ENCODE assay signal across 27 cellular contexts in the genomic region with DNA sequence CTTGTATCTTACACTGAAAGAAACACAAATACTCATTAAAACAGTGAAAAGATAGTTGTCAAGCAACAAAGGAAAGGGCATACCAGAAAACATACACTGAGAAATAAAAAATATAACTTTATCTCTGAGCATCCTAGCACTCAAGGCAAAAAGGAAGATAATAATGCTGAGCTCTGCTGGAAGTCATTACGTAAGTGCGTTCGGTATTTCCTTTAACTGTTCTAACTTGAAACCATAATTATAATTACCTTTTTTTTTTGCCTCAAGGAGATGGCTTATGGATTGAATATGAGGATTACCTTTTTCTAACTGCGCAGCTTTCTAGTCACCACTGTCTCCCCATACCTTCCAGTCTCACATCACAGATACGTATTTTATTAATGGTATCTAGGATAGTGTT.
DNase-seq lines count a peak whose midpoint lies in the region; ATAC-seq, FAIRE-seq and TF ChIP-seq lines count a peak whose summit lies in the region.
"Had no signal": no experiment of that assay in that cellular context is flagged by ENCODE, and none has a peak within 500 bp of the region (broad histone marks: within the 10 kb centered on the region; RNA-seq: fewer than 3 reads in every experiment).

No MANE protein-coding gene starts in this region.

- H3K9me3 ChIP-seq in adipocyte (ENCODE audit: control insufficient read depth, low read length) (no peaks in the 10 kb centered on the region), left lung (no peaks in the 10 kb centered on the region)
- H3K9me3 ChIP-seq: BLaER1 treated with 17β-estradiol and CSF1 and Interleukin-3, amounts not matched to agents 10 nM and 100 nM; Caco-2; SK-N-SH; upper lobe of left lung had no signal

- no peak for TF ChIP-seq CTCF in fibroblast of pulmonary artery (IDR thresholded peaks at IDR 0.05; ENCODE audit: low read length, missing control alignments)
- no peak for TF ChIP-seq CTCF in nephron (IDR thresholded peaks at IDR 0.05; ENCODE audit: unreplicated experiment in 3 of 3)
- TF ChIP-seq CTCF in left lung (IDR thresholded peaks at IDR 0.05) = no peak

- DNase-seq in Daoy (ENCODE audit: low read depth) = peak; percentile 12
- DNase-seq in adipocyte (ENCODE audit: low read depth) = peak; percentile 65
- DNase-seq in fibroblast of pulmonary artery (ENCODE audit: low read depth) = peak; percentile 68
- no peak for DNase-seq in left lung
- DNase-seq in AG20443 (ENCODE audit: low spot score) = no peak
- DNase-seq in NCI-H187 treated with DMSO at 0.1 percent for 48 hours (lab: John Stamatoyannopoulos, UW) = no peak
- no peak for DNase-seq in HTR-8/SVneo (ENCODE audit: insufficient read length, low spot score)
- DNase-seq: ACHN; activated CD4-positive, alpha-beta T cell treated with anti-CD3 and anti-CD28 coated beads, Interleukin-2, amount 10 ng/mL, durations not matched to agents 7 days and 5 days; activated CD8-positive, alpha-beta memory T cell treated with anti-CD3 and anti-CD28 coated beads, Interleukin-2, amount 10 ng/mL, durations not matched to agents 7 days and 5 days; Caco-2; DND-41; NCI-H1105 treated with DMSO at 0.1 percent for 48 hours; NCI-H2081 treated with DMSO at 0.1 percent for 48 hours; NCI-H524; occipital lobe; SK-N-SH; stimulated activated CD4-positive, alpha-beta T cell treated with anti-CD3 and anti-CD28 coated beads, Interleukin-15, amount 100 ng/mL, for 24 hours; upper lobe of left lung had no signal

- no peaks in the 10 kb centered on the region for H3K4me1 Mint-ChIP-seq in nephron
- H3K4me1 Mint-ChIP-seq: activated CD4-positive, alpha-beta T cell treated with anti-CD3 and anti-CD28 coated beads, Interleukin-2, amount 10 ng/mL, durations not matched to agents 7 days and 5 days; activated CD8-positive, alpha-beta memory T cell treated with anti-CD3 and anti-CD28 coated beads, Interleukin-2, amount 10 ng/mL, durations not matched to agents 7 days and 5 days had no signal

- H3K27me3 ChIP-seq in adipocyte (replicated peaks; ENCODE audit: control insufficient read depth, insufficient read depth, low read length) (no peaks in the 10 kb centered on the region), left lung (peaks cover 0 to 2% of the 10 kb centered on the region in 2 donors)
- H3K27me3 ChIP-seq: BLaER1 treated with 17β-estradiol and CSF1 and Interleukin-3, amounts not matched to agents 10 nM and 100 nM; upper lobe of left lung had no signal

- no peak for FAIRE-seq in HTR-8/SVneo (lab: Jason Lieb, UNC)
- FAIRE-seq: GM12892 had no signal

- no peaks in the 10 kb centered on the region for H3K27me3 Mint-ChIP-seq in nephron (ENCODE audit: low read depth)

- H3K4me3 ChIP-seq in adipocyte (ENCODE audit: low read length) (no peak overlapping the region), fibroblast of pulmonary artery (replicated peaks; ENCODE audit: low read depth, low read length) (no peak overlapping the region), left lung (no peak overlapping the region)
- H3K4me3 ChIP-seq: BLaER1 treated with 17β-estradiol and CSF1 and Interleukin-3, amounts not matched to agents 10 nM and 100 nM; lung; upper lobe of left lung had no signal

- no peak overlapping the region for H3K27ac ChIP-seq in left lung
- H3K27ac ChIP-seq: BLaER1 treated with 17β-estradiol and CSF1 and Interleukin-3, amounts not matched to agents 10 nM and 100 nM; upper lobe of left lung; VCaP had no signal

- H3K27ac Mint-ChIP-seq in nephron = peak overlapping the region in 2 of 3 experiments; percentile 32 to 50
- H3K27ac Mint-ChIP-seq: activated CD4-positive, alpha-beta T cell treated with anti-CD3 and anti-CD28 coated beads, Interleukin-2, amount 10 ng/mL, durations not matched to agents 7 days and 5 days; activated CD8-positive, alpha-beta memory T cell treated with anti-CD3 and anti-CD28 coated beads, Interleukin-2, amount 10 ng/mL, durations not matched to agents 7 days and 5 days; activated naive CD4-positive, alpha-beta T cell treated with anti-CD3 and anti-CD28 coated beads, Interleukin-2, amount 50 U/mL, for 72 hours; activated T-helper 1 cell treated with anti-CD3 and anti-CD28 coated beads, Interleukin-12 subunit alpha, Interleukin-12 subunit beta, Interleukin-2, Interleukin-4 antibody, amounts not matched to agents 30 ng/mL and 10 ng/mL and 1 ng/mL, durations not matched to agents 14 hours and 24 hours and 36 hours had no signal

- peaks cover 14% of the 10 kb centered on the region for H3K4me1 ChIP-seq in adipocyte (ENCODE audit: control insufficient read depth, insufficient read depth, low read length)
- no peaks in the 10 kb centered on the region for H3K4me1 ChIP-seq in left lung
- H3K4me1 ChIP-seq: Caco-2, upper lobe of left lung had no signal

- no peaks in the 10 kb centered on the region for H3K9me3 Mint-ChIP-seq in nephron
- H3K9me3 Mint-ChIP-seq: activated CD4-positive, alpha-beta T cell treated with anti-CD3 and anti-CD28 coated beads, Interleukin-2, amount 10 ng/mL, durations not matched to agents 7 days and 5 days; activated naive CD4-positive, alpha-beta T cell treated with anti-CD3 and anti-CD28 coated beads, Interleukin-2, amount 50 U/mL, for 72 hours; activated T-helper 1 cell treated with anti-CD3 and anti-CD28 coated beads, Interleukin-12 subunit alpha, Interleukin-12 subunit beta, Interleukin-2, Interleukin-4 antibody, amounts not matched to agents 30 ng/mL and 10 ng/mL and 1 ng/mL, durations not matched to agents 14 hours and 24 hours and 36 hours had no signal

- H3K36me3 Mint-ChIP-seq in nephron (ENCODE audit: low read depth) = no peaks in the 10 kb centered on the region
- H3K36me3 Mint-ChIP-seq: activated CD8-positive, alpha-beta memory T cell treated with anti-CD3 and anti-CD28 coated beads, Interleukin-2, amount 10 ng/mL, durations not matched to agents 7 days and 5 days; activated naive CD4-positive, alpha-beta T cell treated with anti-CD3 and anti-CD28 coated beads, Interleukin-2, amount 50 U/mL, for 72 hours had no signal

- intact Hi-C loops in left lung (cut with DNase I) = no loop called here

- no peak overlapping the region for H3K9ac ChIP-seq in adipocyte (ENCODE audit: low read length)
- H3K9ac ChIP-seq: BLaER1 treated with 17β-estradiol and CSF1 and Interleukin-3, amounts not matched to agents 10 nM and 100 nM; SK-N-SH had no signal

- H3K36me3 ChIP-seq in adipocyte (ENCODE audit: control insufficient read depth, insufficient read depth, low read length, severe bottlenecking) = peaks cover 3% of the 10 kb centered on the region
- H3K36me3 ChIP-seq in left lung = no peaks in the 10 kb centered on the region
- H3K36me3 ChIP-seq: upper lobe of left lung had no signal

- no peak overlapping the region for H3K4me3 Mint-ChIP-seq in nephron
- H3K4me3 Mint-ChIP-seq: activated CD4-positive, alpha-beta T cell treated with anti-CD3 and anti-CD28 coated beads, Interleukin-2, amount 10 ng/mL, durations not matched to agents 7 days and 5 days; activated CD8-positive, alpha-beta memory T cell treated with anti-CD3 and anti-CD28 coated beads, Interleukin-2, amount 10 ng/mL, durations not matched to agents 7 days and 5 days; activated T-helper 1 cell treated with anti-CD3 and anti-CD28 coated beads, Interleukin-12 subunit alpha, Interleukin-12 subunit beta, Interleukin-2, Interleukin-4 antibody, amounts not matched to agents 30 ng/mL and 10 ng/mL and 1 ng/mL, durations not matched to agents 14 hours and 24 hours and 36 hours had no signal

- no peak for ATAC-seq in left lung
- ATAC-seq: activated CD8-positive, alpha-beta memory T cell treated with anti-CD3 and anti-CD28 coated beads, Interleukin-2, amount 10 ng/mL, durations not matched to agents 7 days and 5 days; activated naive CD4-positive, alpha-beta T cell treated with anti-CD3 and anti-CD28 coated beads, Interleukin-2, amount 50 U/mL, for 72 hours; HCT116 had no signal

Comparison
In these comparisons a context has a peak if more than half of its experiments do, and no peak if none do; other contexts are left out.
1. DNase-seq: peak in Daoy (single experiment), adipocyte (single experiment) and fibroblast of pulmonary artery (single experiment); none in left lung (0 of 2), AG20443 (single experiment), NCI-H187 treated with DMSO at 0.1 percent for 48 hours (single experiment) and HTR-8/SVneo (single experiment).